9 cellular contexts compared by ENCODE assay signal in the genomic region with DNA sequence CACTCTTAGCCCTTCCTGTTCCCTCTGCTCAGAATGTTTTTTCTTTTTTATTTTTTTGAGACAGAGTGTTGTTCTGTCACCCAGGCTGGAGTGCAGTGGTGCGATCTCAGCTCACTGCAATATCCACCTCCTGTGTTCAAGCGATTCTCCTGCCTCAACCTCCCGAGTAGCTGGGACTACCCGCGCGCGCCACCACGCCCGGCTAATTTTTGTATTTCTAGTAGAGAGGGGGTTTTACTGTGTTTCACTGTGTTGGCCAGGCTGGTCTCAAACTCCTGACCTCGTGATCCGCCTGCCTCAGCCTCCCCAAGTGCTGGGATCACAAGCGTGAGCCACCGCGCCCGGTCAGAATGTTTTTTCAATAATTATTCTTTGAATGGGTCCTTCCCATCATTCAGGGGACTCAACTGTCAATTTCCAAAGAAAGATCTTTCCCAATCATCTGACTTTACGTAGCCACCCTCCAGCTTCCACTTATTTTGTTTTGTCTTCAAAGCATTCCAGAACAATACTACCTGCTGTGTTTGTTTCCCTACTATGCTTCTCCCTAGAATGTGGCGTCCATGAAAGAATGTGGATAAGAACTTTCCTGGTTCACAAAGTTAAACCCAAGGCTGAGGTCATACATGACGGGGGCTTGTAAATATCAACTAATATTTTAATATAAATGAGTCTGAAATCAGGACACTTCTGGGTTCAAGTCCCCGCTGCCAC. TPM values are rescaled to one million over a fixed set of nuclear protein-coding genes. Genes with fewer than 3 reads are reported as not detected.
A peak's percentile ranks its signal among the peaks of the same experiment; 100 is the strongest.
DNase-seq lines count a peak whose midpoint lies in the region; ATAC-seq and TF ChIP-seq lines count a peak whose summit lies in the region.
"Had no signal": no experiment of that assay in that cellular context is flagged by ENCODE, and none has a peak within 500 bp of the region (broad histone marks: within the 10 kb centered on the region; RNA-seq: fewer than 3 reads in every experiment).

No MANE protein-coding gene starts in this region.

- H3K9me3 ChIP-seq in hepatocyte (ENCODE audit: low read depth) (no peaks in the 10 kb centered on the region), smooth muscle cell (replicated peaks; ENCODE audit: low read depth) (no peaks in the 10 kb centered on the region)

- POLR2A ChIA-PET in activated CD8-positive, alpha-beta T cell treated with anti-CD3 and anti-CD28 coated beads, Interleukin-2, amount 10 ng/mL, durations not matched to agents 7 days and 5 days (lab: Charles Lee): interaction anchor here (0.9 to 2.5 kb wide), 3 partner anchors 9 to 14 kb away, joined by 4 to 13 read pairs (median 4); no protein-coding TSS in a partner anchor

- TF ChIP-seq CTCF in HFF-Myc (IDR thresholded peaks at IDR 0.05; ENCODE audit: low read depth, low read length, missing control alignments) (no peak), hepatocyte (IDR thresholded peaks at IDR 0.05; ENCODE audit: poor library complexity) (no peak), smooth muscle cell (IDR thresholded peaks at IDR 0.05; ENCODE audit: borderline replicate concordance, insufficient read depth, poor library complexity, severe bottlenecking) (no peak)

- H3K79me2 ChIP-seq in hepatocyte (peaks cover 47% of the 10 kb centered on the region), smooth muscle cell (ENCODE audit: low read depth) (peaks cover 42% of the 10 kb centered on the region)

- H3K4me3 ChIP-seq in HFF-Myc (replicated peaks; ENCODE audit: low read depth, low read length) (peak overlapping the region; percentile 97), hepatocyte (peak overlapping the region; percentile 94), smooth muscle cell (peak overlapping the region; percentile 93)

- H3K27ac ChIP-seq in hepatocyte: peak overlapping the region; percentile 92
- H3K27ac ChIP-seq in smooth muscle cell (ENCODE audit: low read depth): peak overlapping the region; percentile 92

- peak overlapping the region; percentile 100 for H3K27ac Mint-ChIP-seq in activated CD8-positive, alpha-beta T cell treated with anti-CD3 and anti-CD28 coated beads, Interleukin-2, amount 10 ng/mL, durations not matched to agents 7 days and 5 days

- no peaks in the 10 kb centered on the region for H3F3A ChIP-seq in smooth muscle cell (ENCODE audit: low read depth)

- H3K9ac ChIP-seq in smooth muscle cell (ENCODE audit: low read depth): peak overlapping the region; percentile 99

- H3K36me3 Mint-ChIP-seq in activated CD8-positive, alpha-beta T cell treated with anti-CD3 and anti-CD28 coated beads, Interleukin-2, amount 10 ng/mL, durations not matched to agents 7 days and 5 days (ENCODE audit: low read depth): peaks cover 45% of the 10 kb centered on the region

- H3K4me2 ChIP-seq in hepatocyte (peak overlapping the region; percentile 95), smooth muscle cell (peak overlapping the region; percentile 96)

- WGBS in hepatocyte (ENCODE audit: low lambda C conversion rate, missing lambda C conversion rate): 84% methylated on average over 19 of the region's 19 CpGs
- 80% methylated on average over 19 of the region's 19 CpGs for WGBS in smooth muscle cell (ENCODE audit: low lambda C conversion rate)

- ATAC-seq in activated CD8-positive, alpha-beta T cell treated with anti-CD3 and anti-CD28 coated beads, Interleukin-2, amount 10 ng/mL, durations not matched to agents 7 days and 5 days: no peak

- H4K20me1 ChIP-seq in hepatocyte (ENCODE audit: insufficient read depth, poor library complexity, severe bottlenecking): peaks cover 19% of the 10 kb centered on the region
- H4K20me1 ChIP-seq in smooth muscle cell (ENCODE audit: low read depth): peaks cover 24% of the 10 kb centered on the region

- H3K4me1 ChIP-seq in hepatocyte (ENCODE audit: insufficient read depth): peaks cover 15% of the 10 kb centered on the region
- peaks cover 20% of the 10 kb centered on the region for H3K4me1 ChIP-seq in smooth muscle cell (ENCODE audit: low read depth)

- H3K27me3 ChIP-seq in hepatocyte (no peaks in the 10 kb centered on the region), smooth muscle cell (ENCODE audit: low read depth) (no peaks in the 10 kb centered on the region)

- H3K27me3 Mint-ChIP-seq in activated CD8-positive, alpha-beta T cell treated with anti-CD3 and anti-CD28 coated beads, Interleukin-2, amount 10 ng/mL, durations not matched to agents 7 days and 5 days (ENCODE audit: low read depth): no peaks in the 10 kb centered on the region

- H3K9me2 ChIP-seq in hepatocyte (replicated peaks; ENCODE audit: insufficient read depth): no peaks in the 10 kb centered on the region

- H3K36me3 ChIP-seq in hepatocyte (replicated peaks; ENCODE audit: insufficient read depth, low read depth) (no peaks in the 10 kb centered on the region), smooth muscle cell (ENCODE audit: low read depth) (no peaks in the 10 kb centered on the region)

- peak overlapping the region; percentile 100 for H3K4me3 Mint-ChIP-seq in activated CD8-positive, alpha-beta T cell treated with anti-CD3 and anti-CD28 coated beads, Interleukin-2, amount 10 ng/mL, durations not matched to agents 7 days and 5 days

- no peaks in the 10 kb centered on the region for H3K9me3 Mint-ChIP-seq in activated CD8-positive, alpha-beta T cell treated with anti-CD3 and anti-CD28 coated beads, Interleukin-2, amount 10 ng/mL, durations not matched to agents 7 days and 5 days (ENCODE audit: insufficient read depth)

- CTCF ChIA-PET in activated CD8-positive, alpha-beta T cell treated with anti-CD3 and anti-CD28 coated beads, Interleukin-2, amount 10 ng/mL, durations not matched to agents 7 days and 5 days (lab: Charles Lee): interaction anchor here (0.9 to 2.1 kb wide), 2 partner anchors 11 to 50 kb away, joined by 4 to 9 read pairs; no protein-coding TSS in a partner anchor

- H2AFZ ChIP-seq in hepatocyte: peak overlapping the region; percentile 63
- no peak overlapping the region for H2AFZ ChIP-seq in smooth muscle cell (ENCODE audit: low read depth)

- H3K4me1 Mint-ChIP-seq in activated CD8-positive, alpha-beta T cell treated with anti-CD3 and anti-CD28 coated beads, Interleukin-2, amount 10 ng/mL, durations not matched to agents 7 days and 5 days (ENCODE audit: low read depth): peaks cover 47% of the 10 kb centered on the region

- DNase-seq in HFF-Myc (ENCODE audit: extremely low read depth, low read depth) (no peak), hepatocyte (ENCODE audit: low spot score) (no peak), smooth muscle cell (lab: John Stamatoyannopoulos, UW; ENCODE audit: unreplicated experiment) (no peak), kidney tubule cell (ENCODE audit: low spot score) (no peak), GDM1 (lab: John Stamatoyannopoulos, UW) (no peak), NCI-H345 treated with DMSO at 0.1 percent for 48 hours (lab: John Stamatoyannopoulos, UW; ENCODE audit: unreplicated experiment) (no peak), DMS114 treated with DMSO at 0.1 percent for 48 hours (lab: John Stamatoyannopoulos, UW; ENCODE audit: unreplicated experiment) (no peak)
- DNase-seq in activated CD8-positive, alpha-beta T cell treated with anti-CD3 and anti-CD28 coated beads, Interleukin-2, amount 10 ng/mL, durations not matched to agents 7 days and 5 days: no peak

RNA-seq across cellular contexts. Expression of a gene that starts 1.2 kb away (rescaled TPM):
- 10 to 100 TPM; 56.0 to 63.8 TPM for total RNA-seq in activated CD8-positive, alpha-beta T cell treated with anti-CD3 and anti-CD28 coated beads, Interleukin-2, amount 10 ng/mL, durations not matched to agents 7 days and 5 days
- total RNA-seq in hepatocyte (34.4 and 44.9 TPM in 2 replicates), smooth muscle cell (17.3 and 19.4 TPM in 2 replicates)
- polyA plus RNA-seq in hepatocyte (115 and 124 TPM in 2 replicates), smooth muscle cell (80.4 and 103 TPM in 2 replicates)

RNA-seq across cellular contexts. Expression of a gene that starts 1.3 kb away (rescaled TPM):
- total RNA-seq in activated CD8-positive, alpha-beta T cell treated with anti-CD3 and anti-CD28 coated beads, Interleukin-2, amount 10 ng/mL, durations not matched to agents 7 days and 5 days: 1,000 to 10,000 TPM; 1,476 to 1,561 TPM
- total RNA-seq in hepatocyte (293 and 312 TPM in 2 replicates), smooth muscle cell (212 and 236 TPM in 2 replicates)
- polyA plus RNA-seq in hepatocyte (683 and 693 TPM in 2 replicates), smooth muscle cell (574 and 669 TPM in 2 replicates)

RNA-seq across cellular contexts. Expression of a gene that starts 11.8 kb away (rescaled TPM):
- total RNA-seq in activated CD8-positive, alpha-beta T cell treated with anti-CD3 and anti-CD28 coated beads, Interleukin-2, amount 10 ng/mL, durations not matched to agents 7 days and 5 days: 10 to 100 TPM; 54.6 to 55.0 TPM
- total RNA-seq in hepatocyte (44.5 and 53.8 TPM in 2 replicates), smooth muscle cell (23.8 and 25.3 TPM in 2 replicates)
- polyA plus RNA-seq in hepatocyte (77.5 and 91.4 TPM in 2 replicates), smooth muscle cell (42.7 and 55.4 TPM in 2 replicates)

RNA-seq across cellular contexts. Expression of a gene that starts 23.1 kb away (rescaled TPM):
- total RNA-seq in activated CD8-positive, alpha-beta T cell treated with anti-CD3 and anti-CD28 coated beads, Interleukin-2, amount 10 ng/mL, durations not matched to agents 7 days and 5 days: 1 to 10 TPM; 3.4 to 3.5 TPM
- 0.56 and 3.2 TPM in 2 replicates for total RNA-seq in hepatocyte
- 1.2 TPM in 1 of 2 replicates, not detected in the other for polyA plus RNA-seq in hepatocyte
- 0.40 and 1.2 TPM in 2 replicates for total RNA-seq in smooth muscle cell
- polyA plus RNA-seq in smooth muscle cell: 1.3 and 2.4 TPM in 2 replicates

RNA-seq across cellular contexts. Expression of a gene that starts 44.0 kb away (rescaled TPM):
- not detected for total RNA-seq in activated CD8-positive, alpha-beta T cell treated with anti-CD3 and anti-CD28 coated beads, Interleukin-2, amount 10 ng/mL, durations not matched to agents 7 days and 5 days
- total RNA-seq in hepatocyte: 12.0 and 14.7 TPM in 2 replicates
- 23.4 and 26.3 TPM in 2 replicates for polyA plus RNA-seq in hepatocyte
- total RNA-seq in smooth muscle cell: 9.4 and 10.2 TPM in 2 replicates
- 18.7 and 23.9 TPM in 2 replicates for polyA plus RNA-seq in smooth muscle cell
- total RNA-seq: SK-MEL-5 had no signal
